Comparison of ENCODE assay signal across 8 cellular contexts in the genomic region with DNA sequence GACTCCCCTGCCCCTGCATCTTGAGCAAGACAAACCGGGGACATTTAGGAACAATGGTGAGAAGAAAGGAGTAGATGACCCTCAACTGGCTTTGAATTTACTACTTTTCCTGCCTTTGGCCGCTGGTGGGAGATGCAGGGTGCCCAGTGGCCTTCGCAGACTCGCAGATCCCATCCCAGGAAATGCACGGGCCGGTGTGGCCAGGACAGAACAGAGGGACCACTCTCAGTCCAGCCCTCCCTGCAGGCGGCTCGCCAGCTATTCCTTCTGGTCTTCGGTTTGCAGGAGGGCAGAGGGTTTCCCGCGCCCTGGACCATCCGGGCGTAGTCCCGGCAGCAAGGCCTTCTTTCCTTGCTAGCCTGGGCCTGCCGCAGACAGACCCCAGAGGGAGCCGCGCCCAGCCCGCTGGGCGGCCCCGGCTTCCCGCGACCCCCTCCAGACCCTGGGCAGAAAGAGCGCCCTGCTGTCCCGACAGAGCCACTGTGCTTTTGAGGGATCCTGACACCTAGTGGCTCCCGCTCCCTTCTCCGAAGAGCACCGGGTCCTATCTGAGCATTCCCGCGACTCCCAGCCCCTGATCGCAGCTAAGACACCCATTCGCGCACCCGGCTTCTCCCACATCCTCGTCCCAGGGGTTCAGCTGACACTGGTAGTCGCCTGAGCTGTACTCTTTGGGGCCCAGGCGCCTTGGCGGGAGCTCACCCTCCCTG. TPM values are rescaled to one million over a fixed set of nuclear protein-coding genes. Genes with fewer than 3 reads are reported as not detected.
DNase-seq lines count a peak whose midpoint lies in the region; ATAC-seq, FAIRE-seq and TF ChIP-seq lines count a peak whose summit lies in the region.

No MANE protein-coding gene starts in this region.

- in situ Hi-C loops in GM12878 (cut with MboI) = no loop called here

- POLR2A ChIA-PET in GM12878 (lab: Charles Lee) = no interaction called here

- TF ChIP-seq EP300 in GM12878 (IDR thresholded peaks at IDR 0.05; ENCODE audit: borderline replicate concordance in 1 of 2, control insufficient read depth in 1 of 2, low read depth in 2 of 2, low read length in 2 of 2) (no peak), suprapubic skin (IDR thresholded peaks at IDR 0.05) (no peak)

- RAD21 ChIA-PET in GM12878 (lab: Charles Lee; ENCODE audit: unreplicated experiment) = no interaction called here

- H3K79me2 ChIP-seq in GM12878 (ENCODE audit: control insufficient read depth, insufficient read depth, low read length) = no peaks in the 10 kb centered on the region

- H3K9me3 ChIP-seq in GM12878 (replicated peaks; ENCODE audit: control insufficient read depth, insufficient read depth, low read length) = no peaks in the 10 kb centered on the region; the same call in 2 of the 3 replicates
- no peaks in the 10 kb centered on the region for H3K9me3 ChIP-seq in suprapubic skin

- H3K4me2 ChIP-seq in GM12878 (ENCODE audit: control insufficient read depth, insufficient read depth) = no peak overlapping the region

- H3K4me1 ChIP-seq in GM12878 (ENCODE audit: control insufficient read depth, insufficient read depth, low read length) = no peaks in the 10 kb centered on the region
- H3K4me1 ChIP-seq in suprapubic skin = peaks cover 22% of the 10 kb centered on the region

- TF ChIP-seq CTCF in GM12878 (IDR thresholded peaks at IDR 0.05 in 2 of 3, conservative IDR thresholded peaks at IDR 0.05 in 1 of 3; ENCODE audit: control insufficient read depth in 2 of 3, extremely low read depth in 1 of 3, insufficient read depth in 1 of 3, low read depth in 3 of 3, low read length in 3 of 3) (no peak), suprapubic skin (IDR thresholded peaks at IDR 0.05) (peak in 1 of 2 donors; percentile 21)

- H4K20me1 ChIP-seq in GM12878 (ENCODE audit: control insufficient read depth, insufficient read depth) = no peaks in the 10 kb centered on the region

- no peak overlapping the region for H3K4me3 ChIP-seq in GM12878
- H3K4me3 ChIP-seq in suprapubic skin = peak overlapping the region; percentile 59

- TF ChIP-seq POLR2A in GM12878 (IDR thresholded peaks at IDR 0.05; ENCODE audit: low read depth, low read length) (no peak), suprapubic skin (IDR thresholded peaks at IDR 0.05) (no peak)

- ATAC-seq in GM12878 (no peak), left colon (peak; percentile 51)

- intact Hi-C loops in GM12878 (cut with micrococcal nuclease; ENCODE audit: unreplicated experiment) = no loop called here
- intact Hi-C loops in left colon (cut with DNase I, micrococcal nuclease) = no loop called here

- no TSS peak for BruUV-seq in GM12878 (replicated peaks; lab: Mats Ljungman, UMichigan)

- SMC1A ChIA-PET in GM12878 (lab: Charles Lee; ENCODE audit: uncharacterized antibody, unreplicated experiment) = no interaction called here

- peaks cover 6 to 9% of the 10 kb centered on the region in 2 experiments; a peak in 3 of 4 replicates for H3K27me3 ChIP-seq in GM12878 (replicated peaks in 1 of 2; ENCODE audit: control insufficient read depth in 2 of 2, insufficient read depth in 2 of 2, low read length in 1 of 2)
- peaks cover 8% of the 10 kb centered on the region for H3K27me3 ChIP-seq in suprapubic skin

- peak; percentile 21 for DNase-seq in stimulated activated CD4-positive, alpha-beta T cell treated with anti-CD3 and anti-CD28 coated beads, Interleukin-15, amount 100 ng/mL, for 24 hours
- DNase-seq in stimulated activated CD4-positive, alpha-beta T cell treated with anti-CD3 and anti-CD28 coated beads, Interleukin-4, amount 100 ng/mL, for 1 hour = no peak
- no peak for DNase-seq in GM12878 (ENCODE audit: low read depth, low spot score)
- DNase-seq in left colon = no peak
- peak in 1 of 2 donors; percentile 77 for DNase-seq in suprapubic skin (ENCODE audit: low spot score in 2 of 2)
- no peak for DNase-seq in RCC 7860 (ENCODE audit: low spot score)
- DNase-seq in RPMI8226 = no peak
- DNase-seq in dermis blood vessel endothelial cell = no peak

- H3K36me3 ChIP-seq in GM12878 (ENCODE audit: control insufficient read depth in 2 of 2, insufficient read depth in 2 of 2, low read length in 1 of 2) (no peaks in the 10 kb centered on the region), suprapubic skin (no peaks in the 10 kb centered on the region)

- no peak for TF ChIP-seq RAD21 in GM12878 (IDR thresholded peaks at IDR 0.05; ENCODE audit: insufficient read depth, low read depth, low read length)

- WGBS in GM12878 (ENCODE audit: insufficient coverage, insufficient replicate concordance, low lambda C conversion rate, missing lambda C conversion rate) = 20% methylated on average over 35 of the region's 37 CpGs
- 51% methylated on average over 4 of the region's 37 CpGs for WGBS in suprapubic skin

- CTCF ChIA-PET in GM12878 (lab: Yijun Ruan, JAX) = no interaction called here

- no peak for FAIRE-seq in GM12878 (lab: Jason Lieb, UNC)
- no peak for FAIRE-seq in RCC 7860 (lab: Jason Lieb, UNC)

- H3K9ac ChIP-seq in GM12878 (ENCODE audit: control insufficient read depth, insufficient read depth, low read length) = no peak overlapping the region

- no peak overlapping the region for H2AFZ ChIP-seq in GM12878 (ENCODE audit: control insufficient read depth, low read depth, low read length)

- H3K27ac ChIP-seq in GM12878 (ENCODE audit: control insufficient read depth, insufficient read depth) (no peak overlapping the region), suprapubic skin (no peak overlapping the region)

TF ChIP-seq in GM12878, 131 proteins besides CTCF, POLR2A, EP300 and RAD21 (continues in another document):
- TF ChIP-seq SUZ12 (IDR thresholded peaks at IDR 0.05; ENCODE audit: unreplicated experiment) = peak; percentile 66

RNA-seq across cellular contexts. Expression of gene CFAP90, which starts 1.2 kb away (rescaled TPM):
- total RNA-seq in GM12878 (2013; cell fraction: nucleolus; rRNA removed) = not detected in 2 replicates
- total RNA-seq in GM12878 (2014; rRNA removed) (not detected in 2 replicates), GM12878 (2014; rRNA removed; fragmentation: Illumina TruSeq; extraction: Trizol) (not detected in 2 replicates), GM12878 (2021) (not detected in 2 replicates), left colon (not detected), suprapubic skin (1 to 10 TPM in 1 of 4 donors, not detected in 3; 1.4 TPM), dermis blood vessel endothelial cell (not detected in 2 replicates)
- not detected for polyA plus RNA-seq in GM12878 (2011; ENCODE audit: low read depth)
- polyA plus RNA-seq in GM12878 (2011; rRNA removed) (not detected in 2 replicates), GM12878 (2014; fragmentation: Illumina TruSeq; extraction: Trizol) (not detected in 2 replicates), GM12878 (2014; fragmentation: Nextera tagmentation; extraction: Ambion mirVana) (not detected), GM12878 (2014; rRNA removed) (not detected in 2 replicates), GM12878 (2016; fragmentation: Nextera tagmentation; extraction: Ambion mirVana) (not detected)
- not detected in 2 replicates for polyA plus RNA-seq in GM12878 (2011; cell fraction: cytosol; rRNA removed)
- polyA plus RNA-seq in GM12878 (2011; cell fraction: nucleus; rRNA removed) = not detected in 2 replicates
- polyA plus RNA-seq in GM12878 (2012) = not detected in 2 replicates
- polyA minus RNA-seq in GM12878 (2011; rRNA and poly(A)+ RNA removed) = not detected in 2 replicates
- polyA minus RNA-seq in GM12878 (2011; cell fraction: cytosol; rRNA and poly(A)+ RNA removed) = not detected in 2 replicates
- polyA minus RNA-seq in GM12878 (2011; cell fraction: nucleus; rRNA and poly(A)+ RNA removed) = not detected in 2 replicates

RNA-seq across cellular contexts. Expression of gene FASTKD3, which starts 19.1 kb away (rescaled TPM):
- total RNA-seq in GM12878 (2013; cell fraction: nucleolus; rRNA removed) = 35.2 and 43.6 TPM in 2 replicates
- total RNA-seq in GM12878 (2014; rRNA removed) (14.1 and 19.3 TPM in 2 replicates), GM12878 (2014; rRNA removed; fragmentation: Illumina TruSeq; extraction: Trizol) (24.4 and 25.7 TPM in 2 replicates), GM12878 (2021) (11.9 and 12.1 TPM in 2 replicates), left colon (10 to 100 TPM in 1 of 2 donors, 1 to 10 TPM in 1; 7.6 to 11.3 TPM), suprapubic skin (10 to 100 TPM in 2 of 4 donors, 1 to 10 TPM in 2; 7.6 to 13.7 (median 10.1) TPM), dermis blood vessel endothelial cell (13.7 and 14.3 TPM in 2 replicates)
- polyA plus RNA-seq in GM12878 (2011; ENCODE audit: low read depth) = 11.1 TPM
- polyA plus RNA-seq in GM12878 (2011; rRNA removed) (19.9 and 32.8 TPM in 2 replicates), GM12878 (2014; fragmentation: Illumina TruSeq; extraction: Trizol) (30.2 and 49.0 TPM in 2 replicates), GM12878 (2014; fragmentation: Nextera tagmentation; extraction: Ambion mirVana) (10 to 100 TPM; 42.6 to 59.6 TPM), GM12878 (2014; rRNA removed) (15.7 and 24.9 TPM in 2 replicates), GM12878 (2016; fragmentation: Nextera tagmentation; extraction: Ambion mirVana) (10 to 100 TPM; 24.3 to 27.7 TPM)
- 8.6 and 8.9 TPM in 2 replicates for polyA plus RNA-seq in GM12878 (2011; cell fraction: cytosol; rRNA removed)
- polyA plus RNA-seq in GM12878 (2011; cell fraction: nucleus; rRNA removed) = 23.0 and 26.3 TPM in 2 replicates
- polyA plus RNA-seq in GM12878 (2012) = 10.7 and 11.2 TPM in 2 replicates
- 9.1 and 9.4 TPM in 2 replicates for polyA minus RNA-seq in GM12878 (2011; rRNA and poly(A)+ RNA removed)
- 2.3 and 4.8 TPM in 2 replicates for polyA minus RNA-seq in GM12878 (2011; cell fraction: cytosol; rRNA and poly(A)+ RNA removed)
- polyA minus RNA-seq in GM12878 (2011; cell fraction: nucleus; rRNA and poly(A)+ RNA removed) = 11.4 and 14.8 TPM in 2 replicates

RNA-seq across cellular contexts. Expression of gene MTRR, which starts 19.3 kb away (rescaled TPM):
- total RNA-seq in GM12878 (2013; cell fraction: nucleolus; rRNA removed) = 175 and 197 TPM in 2 replicates
- total RNA-seq in GM12878 (2014; rRNA removed) (32.5 and 46.3 TPM in 2 replicates), GM12878 (2014; rRNA removed; fragmentation: Illumina TruSeq; extraction: Trizol) (34.5 and 36.9 TPM in 2 replicates), GM12878 (2021) (44.7 and 47.9 TPM in 2 replicates), left colon (10 to 100 TPM; 37.4 to 44.0 TPM), suprapubic skin (10 to 100 TPM; 33.5 to 51.2 (median 38.4) TPM), dermis blood vessel endothelial cell (25.9 and 30.7 TPM in 2 replicates)
- 28.6 TPM for polyA plus RNA-seq in GM12878 (2011; ENCODE audit: low read depth)
- polyA plus RNA-seq in GM12878 (2011; rRNA removed) (67.1 and 76.9 TPM in 2 replicates), GM12878 (2014; fragmentation: Illumina TruSeq; extraction: Trizol) (55.4 and 70.2 TPM in 2 replicates), GM12878 (2014; fragmentation: Nextera tagmentation; extraction: Ambion mirVana) (10 to 100 TPM; 13.8 to 18.2 TPM), GM12878 (2014; rRNA removed) (38.3 and 39.7 TPM in 2 replicates), GM12878 (2016; fragmentation: Nextera tagmentation; extraction: Ambion mirVana) (10 to 100 TPM; 37.8 to 42.2 TPM)
- 46.2 and 59.2 TPM in 2 replicates for polyA plus RNA-seq in GM12878 (2011; cell fraction: cytosol; rRNA removed)
- polyA plus RNA-seq in GM12878 (2011; cell fraction: nucleus; rRNA removed) = 120 and 133 TPM in 2 replicates
- polyA plus RNA-seq in GM12878 (2012) = 23.6 and 26.3 TPM in 2 replicates
- polyA minus RNA-seq in GM12878 (2011; rRNA and poly(A)+ RNA removed) = 105 and 123 TPM in 2 replicates
- polyA minus RNA-seq in GM12878 (2011; cell fraction: cytosol; rRNA and poly(A)+ RNA removed) = 9.8 and 32.2 TPM in 2 replicates
- polyA minus RNA-seq in GM12878 (2011; cell fraction: nucleus; rRNA and poly(A)+ RNA removed) = 118 and 159 TPM in 2 replicates
